In genomic region chr2:237691200-237691907, GRCh38 we compare ENCODE assay signal across 8 cellular contexts.
A peak's percentile ranks its signal among the peaks of the same experiment; 100 is the strongest.
DNase-seq lines count a peak whose midpoint lies in the region; ATAC-seq and TF ChIP-seq lines count a peak whose summit lies in the region.

No MANE protein-coding gene starts in this region.

- H3K4me3 Mint-ChIP-seq in dendritic cell treated with granulocyte-macrophage colony-stimulating factor and Interleukin-4, amounts not matched to agents 40 ng/mL and 50 ng/mL, for 4 days = peak overlapping the region; percentile 84

- peak overlapping the region; percentile 85 for H3K27ac Mint-ChIP-seq in dendritic cell treated with granulocyte-macrophage colony-stimulating factor and Interleukin-4, amounts not matched to agents 40 ng/mL and 50 ng/mL, for 4 days

- peak overlapping the region; percentile 79 for H3K9ac ChIP-seq in OCI-LY1 (ENCODE audit: low read length)
- H3K9ac ChIP-seq in mucosa of rectum (ENCODE audit: low read depth in 1 of 2, low read length in 2 of 2) = peak overlapping the region; percentile 81 to 86

- no peaks in the 10 kb centered on the region for H3K9me2 ChIP-seq in OCI-LY1 (ENCODE audit: low read depth, low read length)

- H3K27me3 ChIP-seq in OCI-LY1 (ENCODE audit: insufficient read depth, low read length) (no peaks in the 10 kb centered on the region), mucosa of rectum (ENCODE audit: control insufficient read depth in 2 of 2, insufficient read depth in 2 of 2, low read length in 2 of 2) (no peaks in the 10 kb centered on the region)

- no peaks in the 10 kb centered on the region for H3K9me3 ChIP-seq in OCI-LY1 (ENCODE audit: low read length)
- H3K9me3 ChIP-seq in mucosa of rectum (ENCODE audit: control insufficient read depth in 2 of 2, low read length in 2 of 2) = no peaks in the 10 kb centered on the region

- peak overlapping the region; percentile 79 for H3K4me2 ChIP-seq in OCI-LY1 (ENCODE audit: low read length)

- TF ChIP-seq CTCF in OCI-LY1 (IDR thresholded peaks at IDR 0.05; ENCODE audit: low read length) = no peak

- no peaks in the 10 kb centered on the region for H4K20me1 ChIP-seq in OCI-LY1 (ENCODE audit: insufficient read depth, low read length)

- peaks cover 37% of the 10 kb centered on the region for H3K79me2 ChIP-seq in OCI-LY1 (ENCODE audit: insufficient read depth, low read length)

- H3K36me3 Mint-ChIP-seq in dendritic cell treated with granulocyte-macrophage colony-stimulating factor and Interleukin-4, amounts not matched to agents 40 ng/mL and 50 ng/mL, for 4 days (ENCODE audit: low read depth) = peaks cover 43% of the 10 kb centered on the region

- H3K36me3 ChIP-seq in OCI-LY1 (ENCODE audit: insufficient read depth, low read length) = no peaks in the 10 kb centered on the region
- no peaks in the 10 kb centered on the region for H3K36me3 ChIP-seq in mucosa of rectum (ENCODE audit: control insufficient read depth in 2 of 2, insufficient read depth in 2 of 2, low read length in 2 of 2)

- DNase-seq in NCI-H2081 (lab: John Stamatoyannopoulos, UW) = no peak
- no peak for DNase-seq in DMS153 (lab: John Stamatoyannopoulos, UW)
- no peak for DNase-seq in posterior vena cava (ENCODE audit: low spot score)

- peaks cover 74% of the 10 kb centered on the region for H3K4me1 Mint-ChIP-seq in dendritic cell treated with granulocyte-macrophage colony-stimulating factor and Interleukin-4, amounts not matched to agents 40 ng/mL and 50 ng/mL, for 4 days (ENCODE audit: low read depth)

- H3K27ac ChIP-seq in OCI-LY1 (ENCODE audit: low read depth, low read length, poor library complexity, severe bottlenecking) (no peak overlapping the region), mucosa of rectum (ENCODE audit: low read depth in 2 of 2, low read length in 2 of 2) (peak overlapping the region; percentile 87 to 89)

- H3F3A ChIP-seq in OCI-LY1 (ENCODE audit: insufficient read depth, low read length) = 0 out of 2 replicates have a peak, but pooled peaks cover 3% of the 10 kb centered on the region

- intact Hi-C loops in dendritic cell treated with granulocyte-macrophage colony-stimulating factor and Interleukin-4, amounts not matched to agents 40 ng/mL and 50 ng/mL, for 4 days (cut with micrococcal nuclease) = loop anchor here (1.0 to 5.0 kb wide), 2 partner anchors 17 to 36 kb away; no protein-coding TSS in a partner anchor
- intact Hi-C loops in posterior vena cava (cut with DNase I) = no loop called here

- H3K27me3 Mint-ChIP-seq in dendritic cell treated with granulocyte-macrophage colony-stimulating factor and Interleukin-4, amounts not matched to agents 40 ng/mL and 50 ng/mL, for 4 days = no peaks in the 10 kb centered on the region

- H3K4me1 ChIP-seq in OCI-LY1 (ENCODE audit: insufficient read depth, low read length, severe bottlenecking) = peaks cover 53% of the 10 kb centered on the region
- H3K4me1 ChIP-seq in mucosa of rectum (ENCODE audit: control insufficient read depth in 2 of 2, insufficient read depth in 2 of 2, low read length in 2 of 2) = peaks cover 33 to 62% of the 10 kb centered on the region in 2 donors

- H2AFZ ChIP-seq in OCI-LY1 (ENCODE audit: low read length) = 0 out of 2 replicates have a peak overlapping the region, but pooled peaks have one; percentile 45

- H3K4me3 ChIP-seq in OCI-LY1 (ENCODE audit: low read depth, low read length, poor library complexity, severe bottlenecking) (peak overlapping the region; percentile 83), mucosa of rectum (ENCODE audit: low read length in 2 of 2) (peak overlapping the region; percentile 72 to 79)

- no peaks in the 10 kb centered on the region for H3K9me3 Mint-ChIP-seq in dendritic cell treated with granulocyte-macrophage colony-stimulating factor and Interleukin-4, amounts not matched to agents 40 ng/mL and 50 ng/mL, for 4 days

- ATAC-seq in GM18868 (IDR thresholded peaks at IDR 0.05; ENCODE audit: unreplicated experiment) (peak; percentile 27), HG02623 (IDR thresholded peaks at IDR 0.05; ENCODE audit: unreplicated experiment) (peak; percentile 31)
